Comparison of ENCODE assay signal across 25 cellular contexts in the genomic region with DNA sequence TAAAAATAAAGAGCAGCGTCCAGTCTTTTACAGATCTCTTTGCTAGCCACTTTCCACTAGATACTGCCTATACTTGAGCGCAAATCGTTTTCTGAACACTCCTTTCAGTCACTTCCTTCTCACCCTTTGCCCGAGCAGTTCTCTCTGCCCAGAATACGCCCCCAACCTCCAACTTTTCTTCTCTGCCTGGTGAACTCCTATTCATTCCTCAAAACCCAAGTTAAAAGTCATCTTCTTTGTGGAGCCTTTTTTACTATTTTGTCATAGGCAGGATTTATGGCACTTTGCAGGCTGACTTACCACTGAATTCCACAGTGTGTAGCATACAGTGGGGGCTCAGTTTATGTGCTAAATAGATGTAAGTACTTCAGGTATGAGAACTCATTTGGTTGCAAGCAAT. TPM values are rescaled to one million over a fixed set of nuclear protein-coding genes. Genes with fewer than 3 reads are reported as not detected.
DNase-seq lines count a peak whose midpoint lies in the region; ATAC-seq lines count a peak whose summit lies in the region.
"Had no signal": no experiment of that assay in that cellular context is flagged by ENCODE, and none has a peak within 500 bp of the region (broad histone marks: within the 10 kb centered on the region; RNA-seq: fewer than 3 reads in every experiment).

No MANE protein-coding gene starts in this region.

- no peak overlapping the region for H3K4me3 Mint-ChIP-seq in activated naive CD4-positive, alpha-beta T cell treated with anti-CD3 and anti-CD28 coated beads, Interleukin-2, amount 50 U/mL, for 24 hours
- H3K4me3 Mint-ChIP-seq in activated naive CD4-positive, alpha-beta T cell treated with anti-CD3 and anti-CD28 coated beads, Interleukin-2, amount 10 ng/mL, durations not matched to agents 7 days and 5 days: no peak overlapping the region
- H3K4me3 Mint-ChIP-seq: CD14-positive monocyte; CD4-positive, alpha-beta memory T cell had no signal

- no peak overlapping the region for H2AFZ ChIP-seq in Karpas-422 (ENCODE audit: low read length)

- H3K9me3 Mint-ChIP-seq in activated naive CD4-positive, alpha-beta T cell treated with anti-CD3 and anti-CD28 coated beads, Interleukin-2, amount 50 U/mL, for 24 hours: no peaks in the 10 kb centered on the region
- H3K9me3 Mint-ChIP-seq in activated naive CD4-positive, alpha-beta T cell treated with anti-CD3 and anti-CD28 coated beads, Interleukin-2, amount 10 ng/mL, durations not matched to agents 7 days and 5 days: no peaks in the 10 kb centered on the region
- H3K9me3 Mint-ChIP-seq: CD4-positive, alpha-beta memory T cell had no signal

- peak overlapping the region; percentile 31 for H3K27ac Mint-ChIP-seq in activated naive CD4-positive, alpha-beta T cell treated with anti-CD3 and anti-CD28 coated beads, Interleukin-2, amount 50 U/mL, for 24 hours
- H3K27ac Mint-ChIP-seq in activated naive CD4-positive, alpha-beta T cell treated with anti-CD3 and anti-CD28 coated beads, Interleukin-2, amount 10 ng/mL, durations not matched to agents 7 days and 5 days: no peak overlapping the region
- H3K27ac Mint-ChIP-seq: CD4-positive, alpha-beta memory T cell; CD4-positive, CD25-positive, alpha-beta regulatory T cell; CD8-positive, alpha-beta memory T cell had no signal

- no peak overlapping the region for H3K9ac ChIP-seq in Karpas-422 (ENCODE audit: low read length)
- H3K9ac ChIP-seq: BLaER1 had no signal

- DNase-seq in activated naive CD4-positive, alpha-beta T cell treated with anti-CD3 and anti-CD28 coated beads, Interleukin-2, amount 10 ng/mL, durations not matched to agents 7 days and 5 days: no peak
- peak; percentile 17 for DNase-seq in Karpas-422
- DNase-seq in hepatic stellate cell (ENCODE audit: low spot score): no peak
- DNase-seq: 8988T; ACHN; BE2C; C1 segment of cervical spinal cord; CD4-positive, alpha-beta memory T cell; CD4-positive, CD25-positive, alpha-beta regulatory T cell; CD8-positive, alpha-beta memory T cell; COR-L47; DMS 273 treated with DMSO at 0.1 percent for 48 hours; DMS153; DMS53; DMS79; DND-41; EL; GDM1 had no signal

- H3K27me3 Mint-ChIP-seq in activated naive CD4-positive, alpha-beta T cell treated with anti-CD3 and anti-CD28 coated beads, Interleukin-2, amount 50 U/mL, for 24 hours: peaks cover 15% of the 10 kb centered on the region
- H3K27me3 Mint-ChIP-seq in activated naive CD4-positive, alpha-beta T cell treated with anti-CD3 and anti-CD28 coated beads, Interleukin-2, amount 10 ng/mL, durations not matched to agents 7 days and 5 days: peaks cover 71% of the 10 kb centered on the region

- H3K36me3 Mint-ChIP-seq in activated naive CD4-positive, alpha-beta T cell treated with anti-CD3 and anti-CD28 coated beads, Interleukin-2, amount 50 U/mL, for 24 hours: no peaks in the 10 kb centered on the region
- H3K36me3 Mint-ChIP-seq in activated naive CD4-positive, alpha-beta T cell treated with anti-CD3 and anti-CD28 coated beads, Interleukin-2, amount 10 ng/mL, durations not matched to agents 7 days and 5 days: no peaks in the 10 kb centered on the region
- H3K36me3 Mint-ChIP-seq: CD14-positive monocyte; CD4-positive, alpha-beta memory T cell; CD8-positive, alpha-beta memory T cell had no signal

- CTCF ChIA-PET in activated naive CD4-positive, alpha-beta T cell treated with anti-CD3 and anti-CD28 coated beads, Interleukin-2, amount 10 ng/mL, durations not matched to agents 7 days and 5 days (lab: Charles Lee): no interaction called here

- no peaks in the 10 kb centered on the region for H3K27me3 ChIP-seq in Karpas-422 (ENCODE audit: low read length)

- no peaks in the 10 kb centered on the region for H3K9me3 ChIP-seq in Karpas-422 (ENCODE audit: low read length)
- H3K9me3 ChIP-seq: BE2C, BLaER1 had no signal

- no peak overlapping the region for H3K4me3 ChIP-seq in Karpas-422 (ENCODE audit: low read length)
- H3K4me3 ChIP-seq: BLaER1, GM12878 had no signal

- no peaks in the 10 kb centered on the region for H3K79me2 ChIP-seq in Karpas-422 (ENCODE audit: low read length)

- H4K20me1 ChIP-seq in Karpas-422 (ENCODE audit: insufficient read depth, low read depth, low read length): no peaks in the 10 kb centered on the region
- H4K20me1 ChIP-seq: BLaER1 had no signal

- H3K4me2 ChIP-seq in Karpas-422 (ENCODE audit: low read depth, low read length, poor library complexity, severe bottlenecking): no peak overlapping the region
- H3K4me2 ChIP-seq: BLaER1 had no signal

- H3K36me3 ChIP-seq in Karpas-422 (ENCODE audit: insufficient read depth, low read length): no peaks in the 10 kb centered on the region
- H3K36me3 ChIP-seq: BE2C, BLaER1 had no signal

- H3K9me2 ChIP-seq in Karpas-422 (replicated peaks; ENCODE audit: insufficient read depth, low read length): no peaks in the 10 kb centered on the region

- no peak overlapping the region for H3K27ac ChIP-seq in Karpas-422 (ENCODE audit: low read length)
- H3K27ac ChIP-seq: BLaER1 had no signal

- no peak for ATAC-seq in HG02571 (IDR thresholded peaks at IDR 0.05; ENCODE audit: unreplicated experiment)
- ATAC-seq: GM12878 had no signal

- peaks cover 4% of the 10 kb centered on the region for H3K4me1 Mint-ChIP-seq in activated naive CD4-positive, alpha-beta T cell treated with anti-CD3 and anti-CD28 coated beads, Interleukin-2, amount 50 U/mL, for 24 hours
- H3K4me1 Mint-ChIP-seq in activated naive CD4-positive, alpha-beta T cell treated with anti-CD3 and anti-CD28 coated beads, Interleukin-2, amount 10 ng/mL, durations not matched to agents 7 days and 5 days: peaks cover 6% of the 10 kb centered on the region

- H3K4me1 ChIP-seq in Karpas-422 (ENCODE audit: low read length): peaks cover 7% of the 10 kb centered on the region
- H3K4me1 ChIP-seq: BE2C had no signal

RNA-seq across cellular contexts. Expression of a gene that starts 4.0 kb away (rescaled TPM):
- total RNA-seq in Karpas-422 (2014; rRNA removed; shearing (Covaris generic); ENCODE audit: low replicate concordance): not detected in 2 replicates
- total RNA-seq: CD4-positive, alpha-beta memory T cell; CD4-positive, CD25-positive, alpha-beta regulatory T cell; CD8-positive, alpha-beta memory T cell; Daoy; G401; GM12878 had no signal
